ENCODE assay signal across 8 cellular contexts in genomic region chr19:39390460-39390758, GRCh38.
A peak's percentile ranks its signal among the peaks of the same experiment; 100 is the strongest.
DNase-seq lines count a peak whose midpoint lies in the region; TF ChIP-seq lines count a peak whose summit lies in the region.

No MANE protein-coding gene starts in this region.

- no peaks in the 10 kb centered on the region for H4K20me1 ChIP-seq in MM.1S (ENCODE audit: insufficient read depth, low read length)

- in situ Hi-C loops in astrocyte of the cerebellum (cut with HindIII; ENCODE audit: low sequenced_read_pairs) = no loop called here

- H3F3A ChIP-seq in MM.1S (ENCODE audit: insufficient read depth, low read length) = peaks cover 7% of the 10 kb centered on the region; the same call in 1 of the 2 replicates

- H3K4me3 ChIP-seq in MM.1S (ENCODE audit: low read length) (peak overlapping the region; percentile 100), astrocyte of the cerebellum (ENCODE audit: low read depth, low read length) (peak overlapping the region; percentile 98)

- no peaks in the 10 kb centered on the region for H3K36me3 ChIP-seq in MM.1S (replicated peaks; ENCODE audit: insufficient read depth, low read length)

- H3K27ac ChIP-seq in C4-2B (peak overlapping the region; percentile 96), MM.1S (ENCODE audit: low read length) (peak overlapping the region; percentile 96), layer of hippocampus (ENCODE audit: low read depth, low read length) (peak overlapping the region; percentile 98)

- TF ChIP-seq CTCF in C4-2B (conservative IDR thresholded peaks at IDR 0.05) = no peak
- TF ChIP-seq CTCF in MM.1S (IDR thresholded peaks at IDR 0.05; ENCODE audit: low read length) = no peak
- TF ChIP-seq CTCF in astrocyte of the cerebellum (IDR thresholded peaks at IDR 0.05; ENCODE audit: low read depth, low read length, missing control alignments) = no peak

- H3K9me2 ChIP-seq in MM.1S (replicated peaks; ENCODE audit: insufficient read depth, low read length) = no peaks in the 10 kb centered on the region

- no peaks in the 10 kb centered on the region for H3K27me3 ChIP-seq in MM.1S (replicated peaks; ENCODE audit: insufficient read depth, low read length)
- no peaks in the 10 kb centered on the region for H3K27me3 ChIP-seq in layer of hippocampus (ENCODE audit: control insufficient read depth, insufficient read depth, low read length)

- DNase-seq in MM.1S = peak; percentile 72
- no peak for DNase-seq in astrocyte of the cerebellum (ENCODE audit: low read depth)
- DNase-seq in stimulated activated CD4-positive, alpha-beta T cell treated with anti-CD3 and anti-CD28 coated beads, TNF-alpha, amount 100 ng/mL, for 4 hours (ENCODE audit: low read depth in 3 of 3) = peak in 2 of 3 experiments; percentile 70 to 71
- no peak for DNase-seq in NCI-H146 treated with DMSO at 0.1 percent for 48 hours (lab: John Stamatoyannopoulos, UW; ENCODE audit: unreplicated experiment)
- no peak for DNase-seq in SIG-M5 treated with dmso at 0.1 percent for 504 hours (lab: John Stamatoyannopoulos, UW; ENCODE audit: unreplicated experiment)
- no peak for DNase-seq in NCI-H2081 treated with DMSO at 0.1 percent for 48 hours (lab: John Stamatoyannopoulos, UW)

- no peaks in the 10 kb centered on the region for H3K9me3 ChIP-seq in MM.1S (replicated peaks; ENCODE audit: insufficient read depth, low read length)

- peaks cover 50% of the 10 kb centered on the region for H3K79me2 ChIP-seq in MM.1S (ENCODE audit: low read length)

- peak overlapping the region; percentile 80 for H3K4me2 ChIP-seq in MM.1S (ENCODE audit: low read depth, low read length)

- peak overlapping the region; percentile 94 for H2AFZ ChIP-seq in MM.1S (ENCODE audit: low read length)

- H3K4me1 ChIP-seq in MM.1S (ENCODE audit: low read length) = peaks cover 11% of the 10 kb centered on the region

- peak overlapping the region; percentile 100 for H3K9ac ChIP-seq in MM.1S (ENCODE audit: low read length)

Comparison
In these comparisons a context has a peak if more than half of its experiments do, and no peak if none do; other contexts are left out.
1. DNase-seq: peak in MM.1S (single experiment) and stimulated activated CD4-positive, alpha-beta T cell treated with anti-CD3 and anti-CD28 coated beads, TNF-alpha, amount 100 ng/mL, for 4 hours (2 of 3); none in astrocyte of the cerebellum (single experiment), NCI-H146 treated with DMSO at 0.1 percent for 48 hours (single experiment), SIG-M5 treated with dmso at 0.1 percent for 504 hours (single experiment) and NCI-H2081 treated with DMSO at 0.1 percent for 48 hours (single experiment).
2. Peak in every context shown above with its lines, with median percentiles within 50 percentile points of each other: H3K27ac ChIP-seq.